ENCODE assay signal across 10 cellular contexts in the genomic region with DNA sequence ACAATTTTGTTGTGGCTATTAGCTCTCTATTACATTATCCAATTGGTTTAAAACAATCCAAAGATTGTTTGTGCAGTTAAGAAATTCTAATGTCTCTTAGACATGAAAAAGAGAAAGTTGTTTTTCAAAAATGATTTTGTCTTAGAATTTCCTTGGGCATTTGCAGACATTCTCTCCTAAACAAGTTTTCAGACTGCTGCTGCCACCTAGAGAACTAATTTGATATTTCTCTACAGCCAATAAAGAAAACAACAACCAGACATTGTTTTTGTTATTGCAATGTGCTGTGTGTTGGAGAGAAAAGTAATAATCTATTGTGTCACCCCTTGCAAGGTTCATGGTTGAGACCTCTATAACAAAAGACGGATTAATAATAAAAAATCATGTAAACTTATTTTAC.
A peak's percentile ranks its signal among the peaks of the same experiment; 100 is the strongest.
DNase-seq lines count a peak whose midpoint lies in the region; ATAC-seq lines count a peak whose summit lies in the region.
"Had no signal": no experiment of that assay in that cellular context is flagged by ENCODE, and none has a peak within 500 bp of the region (broad histone marks: within the 10 kb centered on the region; RNA-seq: fewer than 3 reads in every experiment).

No MANE protein-coding gene starts in this region.

- H3K36me3 Mint-ChIP-seq in activated T-cell treated with anti-CD3 and anti-CD28 coated beads, Interleukin-2, amount 50 U/mL, for 4 hours (ENCODE audit: insufficient read depth): no peaks in the 10 kb centered on the region
- H3K36me3 Mint-ChIP-seq: activated naive CD8-positive, alpha-beta T cell had no signal

- no peaks in the 10 kb centered on the region for H3K27me3 Mint-ChIP-seq in activated T-cell treated with anti-CD3 and anti-CD28 coated beads, Interleukin-2, amount 50 U/mL, for 4 hours (ENCODE audit: low read depth)
- H3K27me3 Mint-ChIP-seq: activated naive CD8-positive, alpha-beta T cell had no signal

- no peaks in the 10 kb centered on the region for H3K4me1 Mint-ChIP-seq in activated T-cell treated with anti-CD3 and anti-CD28 coated beads, Interleukin-2, amount 50 U/mL, for 4 hours (ENCODE audit: low read depth)

- in situ Hi-C loops in G401 (cut with HindIII; ENCODE audit: low sequenced_read_pairs): no loop called here

- no peak overlapping the region for H3K4me3 Mint-ChIP-seq in activated T-cell treated with anti-CD3 and anti-CD28 coated beads, Interleukin-2, amount 50 U/mL, for 4 hours
- H3K4me3 Mint-ChIP-seq: activated naive CD8-positive, alpha-beta T cell had no signal

- DNase-seq in G401 (ENCODE audit: low spot score): peak; percentile 83
- DNase-seq in NCI-H146 (lab: John Stamatoyannopoulos, UW): peak; percentile 57
- peak; percentile 53 for DNase-seq in astrocyte of the hippocampus (ENCODE audit: low read depth, low spot score)
- DNase-seq in myocyte (ENCODE audit: low read depth): peak; percentile 25
- DNase-seq in activated T-cell treated with anti-CD3 and anti-CD28 coated beads, Interleukin-2, amount 50 U/mL, for 4 hours: no peak
- DNase-seq: NK-92 treated with Interleukin-12 subunit alpha and Interleukin-12 subunit beta, amount 100 ng/mL, for 24 hours had no signal

- H3K9me3 Mint-ChIP-seq in activated T-cell treated with anti-CD3 and anti-CD28 coated beads, Interleukin-2, amount 50 U/mL, for 4 hours: no peaks in the 10 kb centered on the region

- ATAC-seq in GM21360 (IDR thresholded peaks at IDR 0.05; ENCODE audit: unreplicated experiment): no peak
- ATAC-seq in HG03095 (IDR thresholded peaks at IDR 0.05; ENCODE audit: unreplicated experiment): no peak
- no peak for ATAC-seq in activated T-cell treated with anti-CD3 and anti-CD28 coated beads, Interleukin-2, amount 50 U/mL, for 4 hours
- no peak for ATAC-seq in GM18519 (IDR thresholded peaks at IDR 0.05; ENCODE audit: low FRiP score, unreplicated experiment)
